Comparison of ENCODE assay signal across 8 cellular contexts in genomic region chr1:25858906-25859789, GRCh38. TPM values are rescaled to one million over a fixed set of nuclear protein-coding genes. Genes with fewer than 3 reads are reported as not detected.
A peak's percentile ranks its signal among the peaks of the same experiment; 100 is the strongest.
DNase-seq lines count a peak whose midpoint lies in the region; ATAC-seq and TF ChIP-seq lines count a peak whose summit lies in the region.

TSS of gene AUNIP (minus strand) at chr1:25859457. CDS start at chr1:25859357, 100 bp downstream.

- H3K27ac ChIP-seq in liver (ENCODE audit: low read depth in 1 of 2, low read length in 2 of 2): peak within 1 kb of the TSS; percentile 65 to 82

- H3K4me3 ChIP-seq in AG10803 (ENCODE audit: low read length): peak within 1 kb of the TSS; percentile 78
- peak within 1 kb of the TSS; percentile 46 to 83 (median 55) for H3K4me3 ChIP-seq in liver (ENCODE audit: low read depth in 1 of 3, low read length in 3 of 3)

- H3K4me1 ChIP-seq in liver (ENCODE audit: control insufficient read depth in 4 of 4, insufficient read depth in 4 of 4, low read length in 3 of 4): peaks cover 3 to 13% (median 5%) of the 10 kb centered on the region in 4 donors

- TF ChIP-seq RAD21 in liver (IDR thresholded peaks at IDR 0.05): peak in 1 of 2 donors; percentile 32

- TF ChIP-seq CTCF in AG10803 (conservative IDR thresholded peaks at IDR 0.05; ENCODE audit: low read length): no peak
- TF ChIP-seq CTCF in liver (IDR thresholded peaks at IDR 0.05; ENCODE audit: low read depth, low read length, missing input control): no peak

- 2% methylated on average over 77 of the region's 77 CpGs for WGBS in liver

- intact Hi-C loops in dendritic cell treated with granulocyte-macrophage colony-stimulating factor and Interleukin-4, amounts not matched to agents 40 ng/mL and 50 ng/mL, for 4 days (cut with micrococcal nuclease): loop anchor here (1.0 kb wide), 1 partner anchor 39 kb away; no protein-coding TSS in a partner anchor

- peak within 1 kb of the TSS; percentile 98 for H3K27ac Mint-ChIP-seq in dendritic cell treated with granulocyte-macrophage colony-stimulating factor and Interleukin-4, amounts not matched to agents 40 ng/mL and 50 ng/mL, for 4 days

- H3K36me3 Mint-ChIP-seq in dendritic cell treated with granulocyte-macrophage colony-stimulating factor and Interleukin-4, amounts not matched to agents 40 ng/mL and 50 ng/mL, for 4 days (ENCODE audit: low read depth): peaks cover 24% of the 10 kb centered on the region

- peaks cover 0 to 4% (median 0%) of the 10 kb centered on the region in 4 donors for H3K36me3 ChIP-seq in liver (ENCODE audit: control insufficient read depth in 4 of 4, insufficient read depth in 3 of 4, low read depth in 1 of 4, low read length in 3 of 4)

- H3K27me3 Mint-ChIP-seq in dendritic cell treated with granulocyte-macrophage colony-stimulating factor and Interleukin-4, amounts not matched to agents 40 ng/mL and 50 ng/mL, for 4 days: no peaks in the 10 kb centered on the region

- peak within 1 kb of the TSS; percentile 94 for H3K4me3 Mint-ChIP-seq in dendritic cell treated with granulocyte-macrophage colony-stimulating factor and Interleukin-4, amounts not matched to agents 40 ng/mL and 50 ng/mL, for 4 days

- peak; percentile 82 for ATAC-seq in GM19043 (IDR thresholded peaks at IDR 0.05; ENCODE audit: low read depth, unreplicated experiment)
- ATAC-seq in HG03432 (IDR thresholded peaks at IDR 0.05; ENCODE audit: unreplicated experiment): peak; percentile 90

- H3K27me3 ChIP-seq in liver (ENCODE audit: control insufficient read depth in 4 of 4, insufficient read depth in 4 of 4, low read length in 3 of 4): no peaks in the 10 kb centered on the region

- peak within 1 kb of the TSS; percentile 52 to 64 for H3K9ac ChIP-seq in liver (ENCODE audit: low read depth in 1 of 2, low read length in 2 of 2)

- DNase-seq in AG10803 (ENCODE audit: low read depth) (peak; percentile 87), NCI-H526 (lab: John Stamatoyannopoulos, UW) (peak; percentile 68 to 91)
- peak; percentile 88 for DNase-seq in activated CD4-positive, alpha-beta T cell treated with anti-CD3 and anti-CD28 coated beads, Interleukin-2, amount 50 U/mL, for 1 hour
- peak; percentile 91 to 97 for DNase-seq in stimulated activated CD4-positive, alpha-beta T cell treated with anti-CD3 and anti-CD28 coated beads, Interleukin-2, amount 100 ng/mL, for 48 hours

- no peaks in the 10 kb centered on the region for H3K9me3 Mint-ChIP-seq in dendritic cell treated with granulocyte-macrophage colony-stimulating factor and Interleukin-4, amounts not matched to agents 40 ng/mL and 50 ng/mL, for 4 days

- H3K9me3 ChIP-seq in liver (ENCODE audit: control insufficient read depth in 4 of 4, low read length in 3 of 4): no peaks in the 10 kb centered on the region

- H3K4me1 Mint-ChIP-seq in dendritic cell treated with granulocyte-macrophage colony-stimulating factor and Interleukin-4, amounts not matched to agents 40 ng/mL and 50 ng/mL, for 4 days (ENCODE audit: low read depth): peaks cover 41% of the 10 kb centered on the region

TF ChIP-seq in liver, 16 proteins besides CTCF, POLR2A, EP300 and RAD21:
- TF ChIP-seq NR2F2 (IDR thresholded peaks at IDR 0.05): no peak
- peak; percentile 25 for TF ChIP-seq SP1 (IDR thresholded peaks at IDR 0.05)
- TF ChIP-seq, protein P1, sequence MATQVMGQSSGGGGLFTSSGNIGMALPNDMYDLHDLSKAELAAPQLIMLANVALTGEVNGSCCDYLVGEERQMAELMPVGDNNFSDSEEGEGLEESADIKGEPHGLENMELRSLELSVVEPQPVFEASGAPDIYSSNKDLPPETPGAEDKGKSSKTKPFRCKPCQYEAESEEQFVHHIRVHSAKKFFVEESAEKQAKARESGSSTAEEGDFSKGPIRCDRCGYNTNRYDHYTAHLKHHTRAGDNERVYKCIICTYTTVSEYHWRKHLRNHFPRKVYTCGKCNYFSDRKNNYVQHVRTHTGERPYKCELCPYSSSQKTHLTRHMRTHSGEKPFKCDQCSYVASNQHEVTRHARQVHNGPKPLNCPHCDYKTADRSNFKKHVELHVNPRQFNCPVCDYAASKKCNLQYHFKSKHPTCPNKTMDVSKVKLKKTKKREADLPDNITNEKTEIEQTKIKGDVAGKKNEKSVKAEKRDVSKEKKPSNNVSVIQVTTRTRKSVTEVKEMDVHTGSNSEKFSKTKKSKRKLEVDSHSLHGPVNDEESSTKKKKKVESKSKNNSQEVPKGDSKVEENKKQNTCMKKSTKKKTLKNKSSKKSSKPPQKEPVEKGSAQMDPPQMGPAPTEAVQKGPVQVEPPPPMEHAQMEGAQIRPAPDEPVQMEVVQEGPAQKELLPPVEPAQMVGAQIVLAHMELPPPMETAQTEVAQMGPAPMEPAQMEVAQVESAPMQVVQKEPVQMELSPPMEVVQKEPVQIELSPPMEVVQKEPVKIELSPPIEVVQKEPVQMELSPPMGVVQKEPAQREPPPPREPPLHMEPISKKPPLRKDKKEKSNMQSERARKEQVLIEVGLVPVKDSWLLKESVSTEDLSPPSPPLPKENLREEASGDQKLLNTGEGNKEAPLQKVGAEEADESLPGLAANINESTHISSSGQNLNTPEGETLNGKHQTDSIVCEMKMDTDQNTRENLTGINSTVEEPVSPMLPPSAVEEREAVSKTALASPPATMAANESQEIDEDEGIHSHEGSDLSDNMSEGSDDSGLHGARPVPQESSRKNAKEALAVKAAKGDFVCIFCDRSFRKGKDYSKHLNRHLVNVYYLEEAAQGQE (IDR thresholded peaks at IDR 0.05): no peak
- peak; percentile 57 for TF ChIP-seq TAF1 (conservative IDR thresholded peaks at IDR 0.05)
- TF ChIP-seq EGR1 (IDR thresholded peaks at IDR 0.05; ENCODE audit: low read depth in 2 of 2): peak; percentile 90 to 97
- TF ChIP-seq HNF4G (IDR thresholded peaks at IDR 0.05): no peak
- no peak for TF ChIP-seq MAX (IDR thresholded peaks at IDR 0.05)
- no peak for TF ChIP-seq GABPA (IDR thresholded peaks at IDR 0.05 in 1 of 2, conservative IDR thresholded peaks at IDR 0.05 in 1 of 2)
- no peak for TF ChIP-seq YY1 (IDR thresholded peaks at IDR 0.05)
- no peak for TF ChIP-seq JUND (IDR thresholded peaks at IDR 0.05)
- peak in 1 of 2 donors; percentile 8 for TF ChIP-seq HNF4A (conservative IDR thresholded peaks at IDR 0.05)
- peak in 1 of 2 donors; percentile 31 for TF ChIP-seq RXRA (IDR thresholded peaks at IDR 0.05)
- TF ChIP-seq, protein P2, sequence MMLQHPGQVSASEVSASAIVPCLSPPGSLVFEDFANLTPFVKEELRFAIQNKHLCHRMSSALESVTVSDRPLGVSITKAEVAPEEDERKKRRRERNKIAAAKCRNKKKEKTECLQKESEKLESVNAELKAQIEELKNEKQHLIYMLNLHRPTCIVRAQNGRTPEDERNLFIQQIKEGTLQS (IDR thresholded peaks at IDR 0.05): no peak
- no peak for TF ChIP-seq FOXA1 (IDR thresholded peaks at IDR 0.05)
- TF ChIP-seq FOXA2 (IDR thresholded peaks at IDR 0.05): no peak
- TF ChIP-seq ZBTB33 (IDR thresholded peaks at IDR 0.05): no peak

RNA-seq across cellular contexts. Expression of gene AUNIP, which starts in this region (rescaled TPM):
- total RNA-seq in liver: 1 to 10 TPM in 1 of 2 donors, not detected in 1; 9.0 TPM
- polyA plus RNA-seq in liver: under 1 TPM; 0.18 to 0.56 TPM

Comparison
In these comparisons a context has a peak if more than half of its experiments do, and no peak if none do; other contexts are left out.
1. Peak in every context shown above with its lines: DNase-seq, ATAC-seq, H3K4me3 ChIP-seq and H3K27ac ChIP-seq.